21 cellular contexts compared by ENCODE assay signal in genomic region chr3:98826126-98826525, GRCh38.
"Had no signal": no experiment of that assay in that cellular context is flagged by ENCODE, and none has a peak within 500 bp of the region (broad histone marks: within the 10 kb centered on the region; RNA-seq: fewer than 3 reads in every experiment).

No MANE protein-coding gene starts in this region.

- H3K27me3 Mint-ChIP-seq: activated CD4-positive, alpha-beta T cell treated with anti-CD3 and anti-CD28 coated beads, Interleukin-2, amount 10 ng/mL, durations not matched to agents 7 days and 5 days; dendritic cell treated with granulocyte-macrophage colony-stimulating factor and Interleukin-4, amounts not matched to agents 40 ng/mL and 50 ng/mL, for 4 days had no signal

- H2AFZ ChIP-seq: hepatocyte had no signal

- H3K27me3 ChIP-seq: ascending aorta, hepatocyte, transverse colon had no signal

- DNase-seq: activated CD4-positive, alpha-beta T cell treated with anti-CD3 and anti-CD28 coated beads, Interleukin-2, amount 10 ng/mL, durations not matched to agents 7 days and 5 days; activated CD8-positive, alpha-beta memory T cell treated with anti-CD3 and anti-CD28 coated beads, Interleukin-2, amount 50 U/mL, for 4 hours; activated CD8-positive, alpha-beta T cell treated with anti-CD3 and anti-CD28 coated beads, Interleukin-2, amount 10 ng/mL, durations not matched to agents 7 days and 5 days; activated effector memory CD4-positive, alpha-beta T cell treated with Interleukin-2 at 50 U/mL for 16 hours; activated naive CD4-positive, alpha-beta T cell treated with anti-CD3 and anti-CD28 coated beads, Interleukin-2, amount 50 U/mL, for 16 hours; activated T-cell treated with anti-CD3 and anti-CD28 coated beads, Interleukin-2, amount 50 U/mL, for 4 hours; effector CD8-positive, alpha-beta T cell; foreskin fibroblast; islet precursor cell; psoas muscle; right cardiac atrium; stimulated activated CD4-positive, alpha-beta T cell treated with anti-CD3 and anti-CD28 coated beads, Interleukin-2, amount 100 ng/mL, for 24 hours; stimulated activated naive CD8-positive, alpha-beta T cell treated with anti-CD3 and anti-CD28 coated beads, Interleukin-15, Interleukin-2, amounts not matched to agents 100 U/mL and 50 U/mL, for 24 hours; substantia nigra; T1000; transverse colon had no signal

- ATAC-seq: activated CD4-positive, CD25-positive, alpha-beta regulatory T cell treated with anti-CD3 and anti-CD28 coated beads, Interleukin-2, amount 50 U/mL, for 24 hours; activated CD8-positive, alpha-beta T cell treated with anti-CD3 and anti-CD28 coated beads, Interleukin-2, amount 10 ng/mL, durations not matched to agents 7 days and 5 days; activated T-cell treated with anti-CD3 and anti-CD28 coated beads, Interleukin-2, amount 50 U/mL, for 4 hours; left lobe of liver; psoas muscle; right cardiac atrium; stimulated activated naive CD8-positive, alpha-beta T cell treated with anti-CD3 and anti-CD28 coated beads, Interleukin-15, Interleukin-2, amounts not matched to agents 100 U/mL and 50 U/mL, for 24 hours had no signal

- H3K4me1 ChIP-seq: psoas muscle, transverse colon had no signal

- H3K27ac Mint-ChIP-seq: activated CD4-positive, alpha-beta T cell treated with anti-CD3 and anti-CD28 coated beads, Interleukin-2, amount 10 ng/mL, durations not matched to agents 7 days and 5 days; activated CD8-positive, alpha-beta T cell treated with anti-CD3 and anti-CD28 coated beads, Interleukin-2, amount 10 ng/mL, durations not matched to agents 7 days and 5 days; dendritic cell treated with granulocyte-macrophage colony-stimulating factor and Interleukin-4, amounts not matched to agents 40 ng/mL and 50 ng/mL, for 4 days had no signal

- H3K4me2 ChIP-seq: hepatocyte had no signal

- H3K79me2 ChIP-seq: hepatocyte had no signal

- H3K4me1 Mint-ChIP-seq: activated CD4-positive, alpha-beta T cell treated with anti-CD3 and anti-CD28 coated beads, Interleukin-2, amount 10 ng/mL, durations not matched to agents 7 days and 5 days had no signal

- H3K36me3 ChIP-seq: transverse colon had no signal

- H3K4me3 ChIP-seq: ascending aorta, hepatocyte, psoas muscle, transverse colon had no signal

- H3K27ac ChIP-seq: ascending aorta, hepatocyte, psoas muscle, transverse colon had no signal

- H3K9me3 Mint-ChIP-seq: dendritic cell treated with granulocyte-macrophage colony-stimulating factor and Interleukin-4, amounts not matched to agents 40 ng/mL and 50 ng/mL, for 4 days had no signal

- H3K4me3 Mint-ChIP-seq: activated CD4-positive, alpha-beta T cell treated with anti-CD3 and anti-CD28 coated beads, Interleukin-2, amount 10 ng/mL, durations not matched to agents 7 days and 5 days; activated CD8-positive, alpha-beta T cell treated with anti-CD3 and anti-CD28 coated beads, Interleukin-2, amount 10 ng/mL, durations not matched to agents 7 days and 5 days; activated T-cell treated with anti-CD3 and anti-CD28 coated beads, Interleukin-2, amount 50 U/mL, for 4 hours; dendritic cell treated with granulocyte-macrophage colony-stimulating factor and Interleukin-4, amounts not matched to agents 40 ng/mL and 50 ng/mL, for 4 days had no signal
